In genomic region chr6:103273048-103273447, GRCh38 we compare ENCODE assay signal across 9 cellular contexts.
DNase-seq lines count a peak whose midpoint lies in the region; ATAC-seq, FAIRE-seq and TF ChIP-seq lines count a peak whose summit lies in the region.
"Had no signal": no experiment of that assay in that cellular context is flagged by ENCODE, and none has a peak within 500 bp of the region (broad histone marks: within the 10 kb centered on the region; RNA-seq: fewer than 3 reads in every experiment).

No MANE protein-coding gene starts in this region.

- FAIRE-seq in bronchial epithelial cell (lab: Jason Lieb, UNC) = no peak
- no peak for FAIRE-seq in GM12892 (lab: Jason Lieb, UNC)

- H3K36me3 ChIP-seq in bronchial epithelial cell (ENCODE audit: control insufficient read depth, insufficient read depth, low read length) = no peaks in the 10 kb centered on the region

- no peak for ATAC-seq in HG03521 (IDR thresholded peaks at IDR 0.05; ENCODE audit: unreplicated experiment)

- CTCF ChIA-PET in GM10248 (lab: Yijun Ruan, JAX) = interaction anchor here (0.7 kb wide), 1 partner anchor 9 kb away, joined by 4 read pairs; no protein-coding TSS in a partner anchor

- DNase-seq in NCI-H146 (lab: John Stamatoyannopoulos, UW) = peak; percentile 0
- no peak for DNase-seq in NCI-H146 treated with DMSO at 0.1 percent for 48 hours (lab: John Stamatoyannopoulos, UW; ENCODE audit: unreplicated experiment)
- peak; percentile 52 for DNase-seq in NCI-H526 treated with DMSO at 0.1 percent for 48 hours (lab: John Stamatoyannopoulos, UW)
- DNase-seq in bronchial epithelial cell (ENCODE audit: low read depth) = peak; percentile 10
- DNase-seq in retinal pigment epithelial cell (ENCODE audit: low read depth) = peak; percentile 1
- DNase-seq in GM10248 (ENCODE audit: extremely low spot score) = no peak
- no peak for DNase-seq in GM12892 (ENCODE audit: insufficient read length)
- DNase-seq: testis had no signal

- H3K27me3 ChIP-seq in bronchial epithelial cell (ENCODE audit: control insufficient read depth, insufficient read depth, low read length) = no peaks in the 10 kb centered on the region
- H3K27me3 ChIP-seq: testis had no signal

- TF ChIP-seq POLR2A in GM12892 (IDR thresholded peaks at IDR 0.05; ENCODE audit: low read depth, low read length) = no peak

- POLR2A ChIA-PET in GM10248 (lab: Yijun Ruan, JAX) = no interaction called here

- no peak for TF ChIP-seq CTCF in bronchial epithelial cell (IDR thresholded peaks at IDR 0.05; ENCODE audit: insufficient read depth, low read length, severe bottlenecking)
- TF ChIP-seq CTCF in retinal pigment epithelial cell (conservative IDR thresholded peaks at IDR 0.05; ENCODE audit: low read depth, low read length) = peak; percentile 65
- TF ChIP-seq CTCF in GM10248 (IDR thresholded peaks at IDR 0.05; ENCODE audit: control extremely low read depth, extremely low read depth, low read depth, missing control alignments) = no peak

- H3K4me3 ChIP-seq in bronchial epithelial cell (ENCODE audit: low read depth, low read length) = no peak overlapping the region
- no peak overlapping the region for H3K4me3 ChIP-seq in retinal pigment epithelial cell (ENCODE audit: low read length)
- H3K4me3 ChIP-seq: testis had no signal

Comparison
In these comparisons a context has a peak if more than half of its experiments do, and no peak if none do; other contexts are left out.
1. DNase-seq: peak in NCI-H146 (single experiment), NCI-H526 treated with DMSO at 0.1 percent for 48 hours (single experiment), bronchial epithelial cell (single experiment) and retinal pigment epithelial cell (single experiment); none in NCI-H146 treated with DMSO at 0.1 percent for 48 hours (single experiment), GM10248 (single experiment) and GM12892 (single experiment).